1 cellular context compared by ENCODE assay signal in genomic region chrX:153017174-153017573, GRCh38.
A peak's percentile ranks its signal among the peaks of the same experiment; 100 is the strongest.
TF ChIP-seq lines count a peak whose summit lies in the region.

No MANE protein-coding gene starts in this region.

TF ChIP-seq in HEK293, 187 proteins besides CTCF, POLR2A, EP300 and RAD21 (continued from another document):
- peak; percentile 91 for TF ChIP-seq ZNF280D (tag by site-specific recombination; IDR thresholded peaks at IDR 0.05)
